Comparison of ENCODE assay signal across 16 cellular contexts in genomic region chr12:56518570-56518969, GRCh38. TPM values are rescaled to one million over a fixed set of nuclear protein-coding genes. Genes with fewer than 3 reads are reported as not detected.
DNase-seq lines count a peak whose midpoint lies in the region; ATAC-seq, FAIRE-seq and TF ChIP-seq lines count a peak whose summit lies in the region.
"Had no signal": no experiment of that assay in that cellular context is flagged by ENCODE, and none has a peak within 500 bp of the region (broad histone marks: within the 10 kb centered on the region; RNA-seq: fewer than 3 reads in every experiment).

No MANE protein-coding gene starts in this region.

- H3K36me3 ChIP-seq in bronchial epithelial cell (ENCODE audit: control insufficient read depth, insufficient read depth, low read length) = no peaks in the 10 kb centered on the region
- no peaks in the 10 kb centered on the region for H3K36me3 ChIP-seq in stomach

- TF ChIP-seq CTCF in bronchial epithelial cell (IDR thresholded peaks at IDR 0.05; ENCODE audit: insufficient read depth, low read length, severe bottlenecking) (no peak), stomach (IDR thresholded peaks at IDR 0.05) (no peak)

- peak; percentile 89 for TF ChIP-seq EP300 in Ishikawa (IDR thresholded peaks at IDR 0.05; ENCODE audit: borderline replicate concordance)
- TF ChIP-seq EP300 in stomach (IDR thresholded peaks at IDR 0.05) = no peak

- no peak overlapping the region for H3K27ac Mint-ChIP-seq in activated naive CD4-positive, alpha-beta T cell treated with anti-CD3 and anti-CD28 coated beads, Interleukin-2, amount 50 U/mL, for 72 hours
- H3K27ac Mint-ChIP-seq: activated T-helper 17 cell treated with anti-CD3 and anti-CD28 coated beads, Interleukin-2, amount 50 U/mL, for 72 hours; stimulated activated effector memory CD8-positive, alpha-beta T cell treated with anti-CD3 and anti-CD28 coated beads, Interleukin-12 subunit alpha, Interleukin-12 subunit beta, amount 100 ng/mL, for 72 hours; T-helper 2 cell treated with Interferon-gamma antibody and Interleukin-4, amounts not matched to agents 5 μg/mL and 100 μg/mL, for 36 hours had no signal

- no peaks in the 10 kb centered on the region for H3K9me3 Mint-ChIP-seq in activated naive CD4-positive, alpha-beta T cell treated with anti-CD3 and anti-CD28 coated beads, Interleukin-2, amount 50 U/mL, for 72 hours
- H3K9me3 Mint-ChIP-seq: activated T-helper 17 cell treated with anti-CD3 and anti-CD28 coated beads, Interleukin-2, amount 50 U/mL, for 72 hours; brain; stimulated activated effector memory CD8-positive, alpha-beta T cell treated with anti-CD3 and anti-CD28 coated beads, Interleukin-12 subunit alpha, Interleukin-12 subunit beta, amount 100 ng/mL, for 72 hours; T-helper 2 cell treated with Interferon-gamma antibody and Interleukin-4, amounts not matched to agents 5 μg/mL and 100 μg/mL, for 36 hours had no signal

- peak; percentile 21 for ATAC-seq in left colon
- ATAC-seq in activated naive CD4-positive, alpha-beta T cell treated with anti-CD3 and anti-CD28 coated beads, Interleukin-2, amount 50 U/mL, for 72 hours = no peak
- ATAC-seq: activated T-helper 17 cell treated with anti-CD3 and anti-CD28 coated beads, Interleukin-2, amount 50 U/mL, for 72 hours; mucosa of descending colon; stimulated activated effector memory CD8-positive, alpha-beta T cell treated with anti-CD3 and anti-CD28 coated beads, Interleukin-12 subunit alpha, Interleukin-12 subunit beta, amount 100 ng/mL, for 72 hours had no signal

- no peaks in the 10 kb centered on the region for H3K36me3 Mint-ChIP-seq in activated naive CD4-positive, alpha-beta T cell treated with anti-CD3 and anti-CD28 coated beads, Interleukin-2, amount 50 U/mL, for 72 hours
- H3K36me3 Mint-ChIP-seq: brain; stimulated activated effector memory CD8-positive, alpha-beta T cell treated with anti-CD3 and anti-CD28 coated beads, Interleukin-12 subunit alpha, Interleukin-12 subunit beta, amount 100 ng/mL, for 72 hours had no signal

- no peaks in the 10 kb centered on the region for H3K9me3 ChIP-seq in stomach
- H3K9me3 ChIP-seq: mucosa of descending colon had no signal

- H3K27me3 ChIP-seq in bronchial epithelial cell (ENCODE audit: control insufficient read depth, insufficient read depth, low read length) (no peaks in the 10 kb centered on the region), stomach (no peaks in the 10 kb centered on the region)

- peaks cover 0 to 41% (median 21%) of the 10 kb centered on the region in 4 donors for H3K4me1 ChIP-seq in stomach

- DNase-seq in AG08396 (ENCODE audit: low spot score) = peak; percentile 44
- peak; percentile 73 for DNase-seq in bronchial epithelial cell (ENCODE audit: low read depth)
- no peak for DNase-seq in left colon
- DNase-seq in stomach = no peak
- DNase-seq in activated naive CD4-positive, alpha-beta T cell treated with anti-CD3 and anti-CD28 coated beads, Interleukin-2, amount 50 U/mL, for 72 hours (ENCODE audit: low spot score in 2 of 2) = no peak
- no peak for DNase-seq in globus pallidus (ENCODE audit: low spot score)
- DNase-seq in Ammon's horn (ENCODE audit: low spot score) = no peak
- DNase-seq: mucosa of descending colon; stimulated activated CD4-positive, alpha-beta T cell treated with anti-CD3 and anti-CD28 coated beads, Interleukin-4, amount 100 ng/mL, for 1 hour had no signal

- FAIRE-seq in bronchial epithelial cell (lab: Jason Lieb, UNC) = no peak

- intact Hi-C loops in left colon (cut with DNase I, micrococcal nuclease) = loop anchor here in 1 of 2 donors (10.0 kb wide), 1 partner anchor 56 kb away; no protein-coding TSS in a partner anchor
- intact Hi-C loops in stomach (cut with DNase I; ENCODE audit: low total_unique reads) = no loop called here

- H3K4me3 ChIP-seq in bronchial epithelial cell (ENCODE audit: low read depth, low read length) (no peak overlapping the region), stomach (no peak overlapping the region)
- H3K4me3 ChIP-seq: mucosa of descending colon had no signal

- 38 to 64% (median 51%) methylated on average over 2 of the region's 2 CpGs for WGBS in stomach, 5 donors

- TF ChIP-seq POLR2A in stomach (IDR thresholded peaks at IDR 0.05) = no peak

- no peak for TF ChIP-seq RAD21 in Ishikawa (IDR thresholded peaks at IDR 0.05; ENCODE audit: low read depth)

- peak overlapping the region in 2 of 5 donors; percentile 90 to 92 for H3K27ac ChIP-seq in stomach
- H3K27ac ChIP-seq: C4-2B had no signal

TF ChIP-seq in Ishikawa, 13 proteins besides CTCF, POLR2A, EP300 and RAD21:
- TF ChIP-seq FOXM1 (IDR thresholded peaks at IDR 0.05; ENCODE audit: borderline replicate concordance, low read depth) (peak; percentile 69; the same call in 1 of the 2 replicates), REST (IDR thresholded peaks at IDR 0.05; ENCODE audit: low read depth) (no peak), TCF12 (IDR thresholded peaks at IDR 0.05; ENCODE audit: low read depth) (peak; percentile 88), CEBPB (IDR thresholded peaks at IDR 0.05) (no peak), CREB1 (IDR thresholded peaks at IDR 0.05; ENCODE audit: low read depth) (no peak), NFIC (IDR thresholded peaks at IDR 0.05) (peak; percentile 64), EGR1 (IDR thresholded peaks at IDR 0.05) (no peak), ZBTB7A (IDR thresholded peaks at IDR 0.05; ENCODE audit: low read depth) (no peak), TEAD4 (IDR thresholded peaks at IDR 0.05) (peak; percentile 93), TAF1 (IDR thresholded peaks at IDR 0.05; ENCODE audit: low read depth) (no peak), YY1 (IDR thresholded peaks at IDR 0.05; ENCODE audit: low read depth) (no peak), MAX (IDR thresholded peaks at IDR 0.05) (peak; percentile 45; the same call in 1 of the 2 replicates)
TF ChIP-seq in Ishikawa: peak in this region for 5.

RNA-seq across cellular contexts. Expression of gene RBMS2, which starts 3.0 kb away (rescaled TPM):
- 9.2 and 11.0 TPM in 2 replicates for total RNA-seq in bronchial epithelial cell
- total RNA-seq in left colon = 10 to 100 TPM; 33.9 to 40.2 TPM
- total RNA-seq in stomach = 100 to 1,000 TPM in 1 of 5 donors, 10 to 100 TPM in 2, 1 to 10 TPM in 2; 5.2 to 123 (median 32.3) TPM
- 1 to 10 TPM; 4.2 to 9.7 (median 8.2) TPM for polyA plus RNA-seq in stomach
- 1 to 10 TPM; 2.5 to 6.2 TPM for total RNA-seq in activated naive CD4-positive, alpha-beta T cell treated with anti-CD3 and anti-CD28 coated beads, Interleukin-2, amount 50 U/mL, for 72 hours

RNA-seq across cellular contexts. Expression of gene GLS2, which starts 30.6 kb away (rescaled TPM):
- total RNA-seq in bronchial epithelial cell (5.2 and 6.1 TPM in 2 replicates), left colon (1 to 10 TPM in 1 of 2 donors, under 1 TPM in 1; 0.53 to 1.0 TPM), stomach (1 to 10 TPM in 3 of 5 donors, not detected in 2; 1.3 to 7.6 (median 3.9) TPM)
- 10 to 100 TPM in 1 of 3 donors, 1 to 10 TPM in 2; 2.6 to 11.2 (median 5.4) TPM for polyA plus RNA-seq in stomach
- total RNA-seq in activated naive CD4-positive, alpha-beta T cell treated with anti-CD3 and anti-CD28 coated beads, Interleukin-2, amount 50 U/mL, for 72 hours = 1 to 10 TPM; 4.4 to 4.7 TPM
- total RNA-seq: H4 had no signal

RNA-seq across cellular contexts. Expression of gene SPRYD4, which starts 50.2 kb away (rescaled TPM):
- 1.1 and 1.3 TPM in 2 replicates for total RNA-seq in bronchial epithelial cell
- total RNA-seq in left colon = 1 to 10 TPM; 3.9 to 5.2 TPM
- 1 to 10 TPM in 4 of 5 donors, under 1 TPM in 1; 0.29 to 5.8 (median 3.5) TPM for total RNA-seq in stomach
- polyA plus RNA-seq in stomach = 1 to 10 TPM; 1.8 to 2.1 (median 2.0) TPM
- total RNA-seq in activated naive CD4-positive, alpha-beta T cell treated with anti-CD3 and anti-CD28 coated beads, Interleukin-2, amount 50 U/mL, for 72 hours = 1 to 10 TPM; 3.4 to 3.9 TPM

Comparison
In these comparisons a context has a peak if more than half of its experiments do, and no peak if none do; other contexts are left out.
1. DNase-seq: peak in AG08396 (single experiment) and bronchial epithelial cell (single experiment); none in left colon (0 of 2), stomach (single experiment), activated naive CD4-positive, alpha-beta T cell treated with anti-CD3 and anti-CD28 coated beads, Interleukin-2, amount 50 U/mL, for 72 hours (0 of 2), globus pallidus (single experiment) and Ammon's horn (single experiment).